24 cellular contexts compared by ENCODE assay signal in genomic region chr4:155009288-155009687, GRCh38.
"Had no signal": no experiment of that assay in that cellular context is flagged by ENCODE, and none has a peak within 500 bp of the region (broad histone marks: within the 10 kb centered on the region; RNA-seq: fewer than 3 reads in every experiment).

No MANE protein-coding gene starts in this region.

- H3K9me3 ChIP-seq: stomach, suprapubic skin, transverse colon, uterus had no signal

- H3K27me3 ChIP-seq: esophagus muscularis mucosa, hepatocyte, stomach, suprapubic skin, transverse colon, uterus had no signal

- H3K4me3 Mint-ChIP-seq: activated CD4-positive, alpha-beta memory T cell treated with anti-CD3 and anti-CD28 coated beads for 36 hours; activated naive CD4-positive, alpha-beta T cell treated with anti-CD3 and anti-CD28 coated beads for 36 hours; activated naive CD8-positive, alpha-beta T cell treated with anti-CD3 and anti-CD28 coated beads, Interleukin-2, amount 10 ng/mL, durations not matched to agents 7 days and 5 days; activated T-cell treated with anti-CD3 and anti-CD28 coated beads, Interleukin-2, amount 50 U/mL, for 72 hours; nephron; stimulated activated memory B cell treated with anti-CD40 and anti-IgM and Interleukin-4, amounts not matched to agents 10 μg/mL and 1 μg/mL and 100 μg/mL, for 72 hours had no signal

- H3K4me1 Mint-ChIP-seq: activated naive CD8-positive, alpha-beta T cell treated with anti-CD3 and anti-CD28 coated beads, Interleukin-2, amount 10 ng/mL, durations not matched to agents 7 days and 5 days; stimulated activated memory B cell treated with anti-CD40 and anti-IgM and Interleukin-4, amounts not matched to agents 10 μg/mL and 1 μg/mL and 100 μg/mL, for 72 hours had no signal

- H3K36me3 ChIP-seq: esophagus muscularis mucosa, left ventricle myocardium inferior, stomach, suprapubic skin, transverse colon, uterus had no signal

- H3K9me3 Mint-ChIP-seq: activated CD4-positive, alpha-beta memory T cell treated with anti-CD3 and anti-CD28 coated beads for 36 hours; activated naive CD4-positive, alpha-beta T cell treated with anti-CD3 and anti-CD28 coated beads for 36 hours; activated naive CD8-positive, alpha-beta T cell treated with anti-CD3 and anti-CD28 coated beads, Interleukin-2, amount 10 ng/mL, durations not matched to agents 7 days and 5 days; activated T-cell treated with anti-CD3 and anti-CD28 coated beads, Interleukin-2, amount 50 U/mL, for 72 hours; nephron; stimulated activated memory B cell treated with anti-CD40 and anti-IgM and Interleukin-4, amounts not matched to agents 10 μg/mL and 1 μg/mL and 100 μg/mL, for 72 hours had no signal

- H3K27ac ChIP-seq: coronary artery, esophagus muscularis mucosa, hepatocyte, left ventricle myocardium inferior, stomach, transverse colon, uterus had no signal

- ATAC-seq: activated T-cell treated with anti-CD3 and anti-CD28 coated beads, Interleukin-2, amount 50 U/mL, for 72 hours; sciatic nerve; stimulated activated memory B cell treated with anti-CD40 and anti-IgM and Interleukin-4, amounts not matched to agents 10 μg/mL and 1 μg/mL and 100 μg/mL, for 72 hours had no signal

- H3K79me2 ChIP-seq: hepatocyte had no signal

- H3K27ac Mint-ChIP-seq: activated CD4-positive, alpha-beta memory T cell treated with anti-CD3 and anti-CD28 coated beads for 36 hours; activated naive CD4-positive, alpha-beta T cell treated with anti-CD3 and anti-CD28 coated beads for 36 hours; activated naive CD8-positive, alpha-beta T cell treated with anti-CD3 and anti-CD28 coated beads, Interleukin-2, amount 10 ng/mL, durations not matched to agents 7 days and 5 days; activated T-cell treated with anti-CD3 and anti-CD28 coated beads, Interleukin-2, amount 50 U/mL, for 72 hours; nephron; stimulated activated memory B cell treated with anti-CD40 and anti-IgM and Interleukin-4, amounts not matched to agents 10 μg/mL and 1 μg/mL and 100 μg/mL, for 72 hours had no signal

- H3K4me3 ChIP-seq: coronary artery, esophagus muscularis mucosa, hepatocyte, left ventricle myocardium inferior, stomach, suprapubic skin, transverse colon, uterus had no signal

- H3K36me3 Mint-ChIP-seq: activated CD4-positive, alpha-beta memory T cell treated with anti-CD3 and anti-CD28 coated beads for 36 hours; activated naive CD8-positive, alpha-beta T cell treated with anti-CD3 and anti-CD28 coated beads, Interleukin-2, amount 10 ng/mL, durations not matched to agents 7 days and 5 days; stimulated activated memory B cell treated with anti-CD40 and anti-IgM and Interleukin-4, amounts not matched to agents 10 μg/mL and 1 μg/mL and 100 μg/mL, for 72 hours had no signal

- H2AFZ ChIP-seq: hepatocyte had no signal

- H3K27me3 Mint-ChIP-seq: activated naive CD8-positive, alpha-beta T cell treated with anti-CD3 and anti-CD28 coated beads, Interleukin-2, amount 10 ng/mL, durations not matched to agents 7 days and 5 days had no signal

- H3K4me2 ChIP-seq: hepatocyte had no signal

- DNase-seq: activated CD4-positive, alpha-beta memory T cell treated with anti-CD3 and anti-CD28 coated beads for 36 hours; activated CD4-positive, alpha-beta T cell treated with anti-CD3 and anti-CD28 coated beads for 48 hours; activated effector memory CD4-positive, alpha-beta T cell treated with Interleukin-2 at 50 U/mL for 16 hours; activated naive CD4-positive, alpha-beta T cell treated with anti-CD3 and anti-CD28 coated beads for 36 hours; activated naive CD8-positive, alpha-beta T cell treated with anti-CD3 and anti-CD28 coated beads, Interleukin-2, amount 10 ng/mL, durations not matched to agents 7 days and 5 days; activated T-cell treated with anti-CD3 and anti-CD28 coated beads, Interleukin-2, amount 50 U/mL, for 72 hours; amniotic stem cell; glutamatergic neuron; kidney glomerular epithelial cell; left ventricle myocardium inferior; occipital lobe; posterior cingulate gyrus; small intestine; stimulated activated CD4-positive, alpha-beta T cell treated with anti-CD3 and anti-CD28 coated beads, Interleukin-2, amount 100 ng/mL, for 24 hours; stomach; transverse colon; uterus had no signal

- H3K4me1 ChIP-seq: esophagus muscularis mucosa, left ventricle myocardium inferior, stomach, suprapubic skin, transverse colon, uterus had no signal
